In the genomic region with DNA sequence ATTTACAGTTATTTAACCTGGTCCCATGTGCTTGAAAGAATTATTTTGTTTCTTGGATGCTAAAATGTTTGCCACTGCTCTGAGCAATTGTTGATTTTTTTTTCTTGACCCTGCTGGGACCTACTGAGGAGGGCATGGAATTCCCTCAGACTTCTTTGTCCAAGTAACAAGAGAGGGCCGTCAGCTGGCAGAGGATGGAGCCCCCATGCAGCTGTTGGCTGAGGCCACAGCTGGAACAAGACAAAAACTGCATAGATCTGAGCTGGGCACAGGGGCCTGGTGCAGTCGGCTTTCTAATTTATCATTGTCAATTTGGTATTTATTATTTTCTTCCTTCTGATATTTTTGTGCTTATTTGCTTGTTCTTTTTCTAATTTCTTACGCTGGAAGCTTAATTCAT, we compare ENCODE assay signal across 27 cellular contexts.
"Had no signal": no experiment of that assay in that cellular context is flagged by ENCODE, and none has a peak within 500 bp of the region (broad histone marks: within the 10 kb centered on the region; RNA-seq: fewer than 3 reads in every experiment).

No MANE protein-coding gene starts in this region.

- H3K4me2 ChIP-seq: smooth muscle cell had no signal

- H3K4me1 ChIP-seq: colonic mucosa, psoas muscle had no signal

- H3K9me3 Mint-ChIP-seq: central memory CD8-positive, alpha-beta T cell; dendritic cell treated with granulocyte-macrophage colony-stimulating factor and Interleukin-4, amounts not matched to agents 40 ng/mL and 50 ng/mL, for 4 days; effector memory CD8-positive, alpha-beta T cell; memory B cell; naive B cell; nephron progenitor cell; stimulated activated naive CD8-positive, alpha-beta T cell treated with anti-CD3 and anti-CD28 coated beads, Interleukin-15, amount 100 ng/mL, for 72 hours had no signal

- H3K9me3 ChIP-seq: colonic mucosa, gastroesophageal sphincter, mucosa of descending colon, ovary, psoas muscle, suprapubic skin, transverse colon had no signal

- DNase-seq: effector memory CD8-positive, alpha-beta T cell; foreskin fibroblast; glutamatergic neuron; mucosa of descending colon; naive B cell; nephron progenitor cell; occipital lobe; ovary; psoas muscle; retina; stimulated activated CD4-positive, alpha-beta T cell treated with anti-CD3 and anti-CD28 coated beads, Interleukin-12 subunit alpha, Interleukin-12 subunit beta, amount 100 ng/mL, for 4 hours; stimulated activated CD4-positive, alpha-beta T cell treated with anti-CD3 and anti-CD28 coated beads, Interleukin-1b, Interleukin-23, amount 100 ng/mL, for 48 hours; stimulated activated CD4-positive, alpha-beta T cell treated with anti-CD3 and anti-CD28 coated beads, Interleukin-4, amount 100 ng/mL, for 1 hour; stimulated activated CD8-positive, alpha-beta memory T cell treated with anti-CD3 and anti-CD28 coated beads, Interleukin-4, amount 100 ng/mL, for 48 hours; stimulated activated naive CD4-positive, alpha-beta T cell; stimulated activated naive CD8-positive, alpha-beta T cell treated with anti-CD3 and anti-CD28 coated beads, Interleukin-15, amount 100 ng/mL, for 72 hours; transverse colon had no signal

- H3K27me3 ChIP-seq: colonic mucosa, gastroesophageal sphincter, ovary, suprapubic skin, transverse colon had no signal

- H3K36me3 Mint-ChIP-seq: memory B cell, naive B cell had no signal

- H3K4me3 Mint-ChIP-seq: central memory CD8-positive, alpha-beta T cell; dendritic cell treated with granulocyte-macrophage colony-stimulating factor and Interleukin-4, amounts not matched to agents 40 ng/mL and 50 ng/mL, for 4 days; effector memory CD8-positive, alpha-beta T cell; memory B cell; naive B cell; nephron progenitor cell; stimulated activated naive CD8-positive, alpha-beta T cell treated with anti-CD3 and anti-CD28 coated beads, Interleukin-15, amount 100 ng/mL, for 72 hours had no signal

- H3K36me3 ChIP-seq: colonic mucosa, gastroesophageal sphincter, ovary, suprapubic skin, transverse colon had no signal

- H3K27ac ChIP-seq: colonic mucosa, gastroesophageal sphincter, ovary, psoas muscle, suprapubic skin, transverse colon had no signal

- ATAC-seq: effector memory CD8-positive, alpha-beta T cell; gastroesophageal sphincter; left lobe of liver; mucosa of descending colon; psoas muscle; sciatic nerve; stimulated activated naive CD8-positive, alpha-beta T cell treated with anti-CD3 and anti-CD28 coated beads, Interleukin-15, amount 100 ng/mL, for 72 hours had no signal

- H3K4me1 Mint-ChIP-seq: central memory CD8-positive, alpha-beta T cell; memory B cell; naive B cell; nephron progenitor cell had no signal

- H3K27me3 Mint-ChIP-seq: central memory CD8-positive, alpha-beta T cell; effector memory CD8-positive, alpha-beta T cell; memory B cell; stimulated activated naive CD8-positive, alpha-beta T cell treated with anti-CD3 and anti-CD28 coated beads, Interleukin-15, amount 100 ng/mL, for 72 hours had no signal

- H3K4me3 ChIP-seq: colonic mucosa, gastroesophageal sphincter, lung, mucosa of descending colon, ovary, psoas muscle, smooth muscle cell, suprapubic skin, transverse colon had no signal

- H3K27ac Mint-ChIP-seq: dendritic cell treated with granulocyte-macrophage colony-stimulating factor and Interleukin-4, amounts not matched to agents 40 ng/mL and 50 ng/mL, for 4 days; effector memory CD8-positive, alpha-beta T cell; memory B cell; naive B cell; nephron progenitor cell; stimulated activated naive CD8-positive, alpha-beta T cell treated with anti-CD3 and anti-CD28 coated beads, Interleukin-15, amount 100 ng/mL, for 72 hours had no signal
